In genomic region chr3:43181202-43181910, GRCh38 we compare ENCODE assay signal across 8 cellular contexts.
DNase-seq lines count a peak whose midpoint lies in the region; ATAC-seq and TF ChIP-seq lines count a peak whose summit lies in the region.

No MANE protein-coding gene starts in this region.

- no peak for TF ChIP-seq CTCF in SK-N-SH (IDR thresholded peaks at IDR 0.05)

- TF ChIP-seq RAD21 in SK-N-SH (IDR thresholded peaks at IDR 0.05; ENCODE audit: low read length), result no peak

- no peaks in the 10 kb centered on the region for H3K79me2 ChIP-seq in SK-N-SH (ENCODE audit: insufficient read depth)

- peak; percentile 49 for ATAC-seq in GM18498 (IDR thresholded peaks at IDR 0.05; ENCODE audit: unreplicated experiment)
- ATAC-seq in HG02885 (IDR thresholded peaks at IDR 0.05; ENCODE audit: poor library complexity, unreplicated experiment), result peak; percentile 72

- peak overlapping the region; percentile 5 for H4K91ac ChIP-seq in mesenchymal stem cell (ENCODE audit: low read length)

- H3K4me2 ChIP-seq in mesenchymal stem cell (ENCODE audit: low read length, poor library complexity, severe bottlenecking) (no peak overlapping the region), SK-N-SH (no peak overlapping the region)

- WGBS in mesenchymal stem cell, result 93% methylated on average over 14 of the region's 17 CpGs
- WGBS in SK-N-SH (ENCODE audit: low lambda C conversion rate), result 57% methylated on average over 17 of the region's 17 CpGs

- H3K36me3 ChIP-seq in mesenchymal stem cell (ENCODE audit: control insufficient read depth in 1 of 2, insufficient read depth in 2 of 2, low read depth in 1 of 2, low read length in 2 of 2) (no peaks in the 10 kb centered on the region), SK-N-SH (replicated peaks in 1 of 2; ENCODE audit: control insufficient read depth in 1 of 2, insufficient read depth in 2 of 2, low read length in 1 of 2) (no peaks in the 10 kb centered on the region)

- H3K23ac ChIP-seq in mesenchymal stem cell (ENCODE audit: low read length in 2 of 2), result no peak overlapping the region

- POLR2A ChIA-PET in activated CD4-positive, alpha-beta memory T cell treated with anti-CD3 and anti-CD28 coated beads for 36 hours (lab: Charles Lee), result no interaction called here
- POLR2A ChIA-PET in SK-N-SH (lab: Yijun Ruan, JAX), result no interaction called here

- peak overlapping the region; percentile 37 to 61 for H3K18ac ChIP-seq in mesenchymal stem cell (ENCODE audit: low read depth in 1 of 2, low read length in 2 of 2)

- no peaks in the 10 kb centered on the region for H3F3A ChIP-seq in SK-N-SH (replicated peaks; ENCODE audit: insufficient read depth)

- H4K20me1 ChIP-seq in SK-N-SH (ENCODE audit: insufficient read depth), result no peaks in the 10 kb centered on the region

- H2AK5ac ChIP-seq in mesenchymal stem cell (ENCODE audit: low read length, severe bottlenecking), result no peak overlapping the region

- H3K9me3 ChIP-seq in mesenchymal stem cell (ENCODE audit: control insufficient read depth, low read length) (no peaks in the 10 kb centered on the region), SK-N-SH (no peaks in the 10 kb centered on the region)

- H2BK5ac ChIP-seq in mesenchymal stem cell (ENCODE audit: low read depth, low read length, poor library complexity, severe bottlenecking), result no peak overlapping the region

- H3K27me3 ChIP-seq in mesenchymal stem cell (ENCODE audit: control insufficient read depth in 1 of 2, insufficient read depth in 1 of 2, low read length in 2 of 2), result peaks cover 0 to 5% of the 10 kb centered on the region in 2 experiments
- H3K27me3 ChIP-seq in SK-N-SH (ENCODE audit: insufficient read depth), result no peaks in the 10 kb centered on the region

- no peaks in the 10 kb centered on the region for H3K36me3 Mint-ChIP-seq in activated CD4-positive, alpha-beta memory T cell treated with anti-CD3 and anti-CD28 coated beads for 36 hours

- H2BK12ac ChIP-seq in mesenchymal stem cell (ENCODE audit: low read length in 2 of 2), result peak overlapping the region; percentile 33 to 34

- H3K79me1 ChIP-seq in mesenchymal stem cell (replicated peaks; ENCODE audit: low read length, poor library complexity, severe bottlenecking), result no peaks in the 10 kb centered on the region

- intact Hi-C loops in activated CD4-positive, alpha-beta memory T cell treated with anti-CD3 and anti-CD28 coated beads for 36 hours (cut with micrococcal nuclease), result loop anchor here (1.0 to 2.0 kb wide), 3 partner anchors 19 to 208 kb away; partner anchors contain the start of gene SNRK

- H4K8ac ChIP-seq in mesenchymal stem cell (ENCODE audit: low read length), result no peak overlapping the region

- no peaks in the 10 kb centered on the region for H3K27me3 Mint-ChIP-seq in activated CD4-positive, alpha-beta memory T cell treated with anti-CD3 and anti-CD28 coated beads for 36 hours

- H3K14ac ChIP-seq in mesenchymal stem cell (ENCODE audit: low read length in 2 of 2), result no peak overlapping the region

- CTCF ChIA-PET in activated CD4-positive, alpha-beta memory T cell treated with anti-CD3 and anti-CD28 coated beads for 36 hours (lab: Charles Lee), result interaction anchor here (0.6 kb wide), 1 partner anchor 42 kb away, joined by 3 read pairs; no protein-coding TSS in a partner anchor
- CTCF ChIA-PET in SK-N-SH (lab: Yijun Ruan, JAX), result interaction anchor here (1.2 to 6.3 kb wide), 3 partner anchors 19 to 320 kb away, joined by 3 to 43 read pairs (median 3); no protein-coding TSS in a partner anchor

- no peaks in the 10 kb centered on the region for H3K9me2 ChIP-seq in SK-N-SH

- H3K9ac ChIP-seq in mesenchymal stem cell (ENCODE audit: low read length), result no peak overlapping the region
- H3K9ac ChIP-seq in SK-N-SH, result no peak overlapping the region

- H3K4me3 Mint-ChIP-seq in activated CD4-positive, alpha-beta memory T cell treated with anti-CD3 and anti-CD28 coated beads for 36 hours, result no peak overlapping the region

- peak; percentile 79 for DNase-seq in activated CD4-positive, alpha-beta memory T cell treated with anti-CD3 and anti-CD28 coated beads for 36 hours
- DNase-seq in mesenchymal stem cell, result no peak
- DNase-seq in SK-N-SH, result no peak
- no peak for DNase-seq in NCI-H524 (lab: John Stamatoyannopoulos, UW)
- DNase-seq in NCI-H748 treated with DMSO at 0.1 percent for 48 hours (lab: John Stamatoyannopoulos, UW), result no peak
- DNase-seq in NCI-H1930 (lab: John Stamatoyannopoulos, UW), result no peak

- H3K27ac ChIP-seq in mesenchymal stem cell (ENCODE audit: low read length, poor library complexity, severe bottlenecking) (no peak overlapping the region), SK-N-SH (ENCODE audit: low read depth in 2 of 2, low read length in 1 of 2) (no peak overlapping the region)

- H2BK120ac ChIP-seq in mesenchymal stem cell (ENCODE audit: low read depth, low read length), result peak overlapping the region; percentile 24

- no peak overlapping the region for H2AFZ ChIP-seq in mesenchymal stem cell (ENCODE audit: low read depth, low read length)
- H2AFZ ChIP-seq in SK-N-SH (ENCODE audit: low read depth), result no peak overlapping the region

- H3K4ac ChIP-seq in mesenchymal stem cell (ENCODE audit: low read depth in 1 of 2, low read length in 2 of 2), result peak overlapping the region in 1 of 2 experiments; percentile 77

- H3K4me1 Mint-ChIP-seq in activated CD4-positive, alpha-beta memory T cell treated with anti-CD3 and anti-CD28 coated beads for 36 hours (ENCODE audit: low read depth), result peaks cover 37% of the 10 kb centered on the region

- TF ChIP-seq EP300 in SK-N-SH (IDR thresholded peaks at IDR 0.05; ENCODE audit: borderline replicate concordance in 1 of 2, low read depth in 1 of 2, low read length in 1 of 2), result no peak

- H2BK15ac ChIP-seq in mesenchymal stem cell (ENCODE audit: low read depth, poor library complexity, severe bottlenecking), result no peak overlapping the region

- no peaks in the 10 kb centered on the region for H3K9me3 Mint-ChIP-seq in activated CD4-positive, alpha-beta memory T cell treated with anti-CD3 and anti-CD28 coated beads for 36 hours

- H3K4me3 ChIP-seq in mesenchymal stem cell (ENCODE audit: insufficient read depth in 1 of 2, low read depth in 1 of 2, low read length in 2 of 2), result no peak overlapping the region
- H3K4me3 ChIP-seq in SK-N-SH (ENCODE audit: low read depth in 2 of 2, low read length in 1 of 2), result no peak overlapping the region

- H3K27ac Mint-ChIP-seq in activated CD4-positive, alpha-beta memory T cell treated with anti-CD3 and anti-CD28 coated beads for 36 hours, result peak overlapping the region; percentile 59

- H3K4me1 ChIP-seq in mesenchymal stem cell (ENCODE audit: control insufficient read depth, insufficient read depth, low read depth, low read length) (peaks cover 15% of the 10 kb centered on the region), SK-N-SH (ENCODE audit: control insufficient read depth in 1 of 2, insufficient read depth in 2 of 2, low read depth in 1 of 2, low read length in 1 of 2) (peaks cover 0 to 21% of the 10 kb centered on the region in 2 experiments; a peak in 2 of 4 replicates)

TF ChIP-seq in SK-N-SH, 30 proteins besides CTCF, POLR2A, EP300 and RAD21:
- TF ChIP-seq RFX5 (IDR thresholded peaks at IDR 0.05; ENCODE audit: low read length) (no peak), RXRA (IDR thresholded peaks at IDR 0.05; ENCODE audit: borderline replicate concordance, low read depth) (no peak), MEF2A (IDR thresholded peaks at IDR 0.05; ENCODE audit: borderline replicate concordance, low read depth) (no peak), GATA2 (CRISPR knock-in tag; IDR thresholded peaks at IDR 0.05) (no peak), USF2 (IDR thresholded peaks at IDR 0.05; ENCODE audit: borderline replicate concordance, low read depth, low read length) (no peak), CHD2 (IDR thresholded peaks at IDR 0.05; ENCODE audit: low read length, partially characterized antibody) (no peak)
